In genomic region chr7:32785365-32785764, GRCh38 we compare ENCODE assay signal across 21 cellular contexts.
A peak's percentile ranks its signal among the peaks of the same experiment; 100 is the strongest.
DNase-seq lines count a peak whose midpoint lies in the region; ATAC-seq, FAIRE-seq and TF ChIP-seq lines count a peak whose summit lies in the region.
"Had no signal": no experiment of that assay in that cellular context is flagged by ENCODE, and none has a peak within 500 bp of the region (broad histone marks: within the 10 kb centered on the region; RNA-seq: fewer than 3 reads in every experiment).

No MANE protein-coding gene starts in this region.

- H4K20me1 ChIP-seq in endothelial cell of umbilical vein (replicated peaks; ENCODE audit: control insufficient read depth, extremely low read depth, insufficient read depth, low read length): no peaks in the 10 kb centered on the region

- no peak overlapping the region for H3K9ac ChIP-seq in endothelial cell of umbilical vein (replicated peaks; ENCODE audit: extremely low read depth, insufficient read depth, low read length)

- no peaks in the 10 kb centered on the region for H3K79me2 ChIP-seq in endothelial cell of umbilical vein (ENCODE audit: control insufficient read depth, insufficient read depth, low read length)

- DNase-seq in NCI-H2081 (lab: John Stamatoyannopoulos, UW): peak; percentile 25 to 26
- no peak for DNase-seq in NCI-H2081 treated with DMSO at 0.1 percent for 48 hours (lab: John Stamatoyannopoulos, UW)
- peak; percentile 78 for DNase-seq in NCI-H345 (lab: John Stamatoyannopoulos, UW)
- peak; percentile 11 for DNase-seq in endothelial cell of umbilical vein (ENCODE audit: low read depth, low spot score)
- DNase-seq in nucleus accumbens (lab: John Stamatoyannopoulos, UW): peak in 36 of 56 donors; percentile 6 to 76 (median 46)
- no peak for DNase-seq in stimulated activated CD4-positive, alpha-beta T cell treated with anti-CD3 and anti-CD28 coated beads, Interleukin-15, amount 100 ng/mL, for 24 hours
- no peak for DNase-seq in breast epithelium (ENCODE audit: low spot score in 2 of 2)
- DNase-seq: 8988T; activated CD4-positive, alpha-beta T cell treated with anti-CD3 and anti-CD28 coated beads for 4 hours; activated CD8-positive, alpha-beta memory T cell treated with anti-CD3 and anti-CD28 coated beads, Interleukin-2, amount 10 ng/mL, durations not matched to agents 7 days and 5 days; activated naive CD8-positive, alpha-beta T cell treated with anti-CD3 and anti-CD28 coated beads, Interleukin-2, amount 50 U/mL, for 24 hours; effector memory CD4-positive, alpha-beta T cell; kidney; NCI-H1436; NCI-H524 treated with DMSO at 0.1 percent for 48 hours; Peyer's patch had no signal

- no peak overlapping the region for H3K27ac ChIP-seq in endothelial cell of umbilical vein (ENCODE audit: insufficient read depth, low read depth, low read length)
- H3K27ac ChIP-seq in breast epithelium: no peak overlapping the region
- H3K27ac ChIP-seq: C4-2B, cardiac muscle cell, Peyer's patch, tibial nerve had no signal

- H2AFZ ChIP-seq in endothelial cell of umbilical vein (ENCODE audit: low read depth, low read length): no peak overlapping the region

- no peaks in the 10 kb centered on the region for H3K36me3 ChIP-seq in endothelial cell of umbilical vein (ENCODE audit: control insufficient read depth in 2 of 2, extremely low read depth in 1 of 2, insufficient read depth in 2 of 2, low read length in 2 of 2)
- no peaks in the 10 kb centered on the region for H3K36me3 ChIP-seq in breast epithelium
- H3K36me3 ChIP-seq: cardiac muscle cell, Peyer's patch, tibial nerve had no signal

- CTCF ChIA-PET in endothelial cell of umbilical vein (lab: Charles Lee): no interaction called here

- POLR2A ChIA-PET in endothelial cell of umbilical vein (lab: Charles Lee): no interaction called here

- no peaks in the 10 kb centered on the region for H3K9me1 ChIP-seq in endothelial cell of umbilical vein (replicated peaks; ENCODE audit: control insufficient read depth, extremely low read depth, insufficient read depth, low read length)

- H3K27me3 ChIP-seq in endothelial cell of umbilical vein (ENCODE audit: control insufficient read depth in 2 of 2, insufficient read depth in 2 of 2, low read length in 2 of 2) (no peaks in the 10 kb centered on the region), breast epithelium (no peaks in the 10 kb centered on the region)
- H3K27me3 ChIP-seq: cardiac muscle cell, Peyer's patch, tibial nerve had no signal

- H3K9me3 ChIP-seq in endothelial cell of umbilical vein (replicated peaks; ENCODE audit: control insufficient read depth, insufficient read depth, low read length) (no peaks in the 10 kb centered on the region), breast epithelium (no peaks in the 10 kb centered on the region)
- H3K9me3 ChIP-seq: Peyer's patch had no signal

- no TSS peak for BruUV-seq in endothelial cell of umbilical vein (replicated peaks; lab: Mats Ljungman, UMichigan)

- peak; percentile 88 for FAIRE-seq in endothelial cell of umbilical vein (lab: Jason Lieb, UNC)
- FAIRE-seq: kidney had no signal

- TF ChIP-seq POLR2A in endothelial cell of umbilical vein (IDR thresholded peaks at IDR 0.05; ENCODE audit: low read depth, low read length) (no peak), breast epithelium (IDR thresholded peaks at IDR 0.05) (no peak)

- H3K4me2 ChIP-seq in endothelial cell of umbilical vein (ENCODE audit: insufficient read depth, low read length): no peak overlapping the region

- no peak for ATAC-seq in HG02885 (IDR thresholded peaks at IDR 0.05; ENCODE audit: poor library complexity, unreplicated experiment)
- ATAC-seq: activated CD8-positive, alpha-beta memory T cell treated with anti-CD3 and anti-CD28 coated beads, Interleukin-2, amount 10 ng/mL, durations not matched to agents 7 days and 5 days; activated naive CD8-positive, alpha-beta T cell treated with anti-CD3 and anti-CD28 coated beads, Interleukin-2, amount 50 U/mL, for 24 hours; stimulated activated memory B cell treated with anti-CD40 and anti-IgM and Interleukin-4, amounts not matched to agents 10 μg/mL and 1 μg/mL and 100 μg/mL, for 72 hours had no signal

- no peak for TF ChIP-seq CTCF in endothelial cell of umbilical vein (IDR thresholded peaks at IDR 0.05; ENCODE audit: extremely low read depth in 1 of 2, insufficient read depth in 1 of 2, low read depth in 1 of 2, low read length in 2 of 2)
- TF ChIP-seq CTCF in breast epithelium (IDR thresholded peaks at IDR 0.05): no peak

- H3K4me3 ChIP-seq in endothelial cell of umbilical vein (replicated peaks in 1 of 3; ENCODE audit: insufficient read depth in 1 of 3, low read depth in 1 of 3, low read length in 3 of 3) (no peak overlapping the region), breast epithelium (no peak overlapping the region)
- H3K4me3 ChIP-seq: cardiac muscle cell, Peyer's patch, tibial nerve had no signal

- H3K4me1 ChIP-seq in endothelial cell of umbilical vein (ENCODE audit: control insufficient read depth, extremely low read depth, insufficient read depth, low read length) (peaks cover 3% of the 10 kb centered on the region), breast epithelium (no peaks in the 10 kb centered on the region)
- H3K4me1 ChIP-seq: Peyer's patch, tibial nerve had no signal

- dilution Hi-C loops in endothelial cell of umbilical vein (cut with MboI; ENCODE audit: extremely low pct_ligation_motif_present, low sequenced_read_pairs): no loop called here

- intact Hi-C loops in endothelial cell of umbilical vein (cut with micrococcal nuclease) (no loop called here), breast epithelium (cut with DNase I; ENCODE audit: low total_unique reads) (no loop called here)

TF ChIP-seq in endothelial cell of umbilical vein, 7 proteins besides CTCF, POLR2A, EP300 and RAD21:
- TF ChIP-seq JUN (IDR thresholded peaks at IDR 0.05; ENCODE audit: borderline replicate concordance, insufficient read depth, insufficient read length, low read depth) (no peak), GATA2 (IDR thresholded peaks at IDR 0.05; ENCODE audit: insufficient read depth, insufficient read length, low read depth, low read length) (no peak), EZH2 (IDR thresholded peaks at IDR 0.05; ENCODE audit: borderline replicate concordance, low read depth, low read length, severe bottlenecking) (no peak), MYC (IDR thresholded peaks at IDR 0.05; ENCODE audit: low read depth, low read length) (no peak), POLR2AphosphoS5 (IDR thresholded peaks at IDR 0.05; ENCODE audit: insufficient read depth, low read depth, low read length) (no peak), FOS (IDR thresholded peaks at IDR 0.05; ENCODE audit: borderline replicate concordance, insufficient read depth, low read length) (no peak)
- TF ChIP-seq, protein P1, sequence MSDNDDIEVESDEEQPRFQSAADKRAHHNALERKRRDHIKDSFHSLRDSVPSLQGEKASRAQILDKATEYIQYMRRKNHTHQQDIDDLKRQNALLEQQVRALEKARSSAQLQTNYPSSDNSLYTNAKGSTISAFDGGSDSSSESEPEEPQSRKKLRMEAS (IDR thresholded peaks at IDR 0.05; ENCODE audit: insufficient read depth, insufficient read length): no peak

Comparison
In these comparisons a context has a peak if more than half of its experiments do, and no peak if none do; other contexts are left out.
1. DNase-seq: peak in NCI-H2081 (2 of 2), NCI-H345 (single experiment), endothelial cell of umbilical vein (single experiment) and nucleus accumbens (36 of 56); none in NCI-H2081 treated with DMSO at 0.1 percent for 48 hours (single experiment), stimulated activated CD4-positive, alpha-beta T cell treated with anti-CD3 and anti-CD28 coated beads, Interleukin-15, amount 100 ng/mL, for 24 hours (single experiment) and breast epithelium (0 of 2).